16 cellular contexts compared by ENCODE assay signal in the genomic region with DNA sequence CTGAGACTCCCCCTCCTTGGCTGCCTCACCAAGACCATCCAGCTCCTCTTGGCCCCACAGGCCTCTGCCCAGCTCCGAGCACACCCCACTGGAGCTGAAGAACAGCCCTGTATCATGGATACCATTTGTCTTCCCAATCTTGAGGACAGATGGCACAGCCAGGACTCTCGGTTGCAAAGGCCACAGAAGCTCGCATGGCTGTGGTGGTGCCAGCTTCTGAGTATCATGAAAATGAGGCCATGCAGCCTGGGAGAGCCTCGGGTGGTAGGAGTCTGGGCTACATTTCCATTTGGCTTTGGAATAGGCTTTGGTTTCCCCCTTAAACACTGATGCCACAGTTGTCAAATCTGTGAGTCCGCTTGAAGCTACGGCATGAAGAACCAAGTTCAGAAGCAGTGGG.
"Had no signal": no experiment of that assay in that cellular context is flagged by ENCODE, and none has a peak within 500 bp of the region (broad histone marks: within the 10 kb centered on the region; RNA-seq: fewer than 3 reads in every experiment).

No MANE protein-coding gene starts in this region.

- H3K4me3 Mint-ChIP-seq: effector memory CD8-positive, alpha-beta T cell; natural killer cell; stimulated activated memory B cell treated with anti-CD40 and anti-IgM and Interleukin-4, amounts not matched to agents 10 μg/mL and 1 μg/mL and 100 μg/mL, for 72 hours; stimulated activated naive CD8-positive, alpha-beta T cell treated with anti-CD3 and anti-CD28 coated beads, Interleukin-15, Interleukin-2, amounts not matched to agents 100 ng/mL and 50 ng/mL, for 24 hours had no signal

- H3K27ac Mint-ChIP-seq: effector memory CD8-positive, alpha-beta T cell; natural killer cell; progenitor cell of endocrine pancreas; stimulated activated memory B cell treated with anti-CD40 and anti-IgM and Interleukin-4, amounts not matched to agents 10 μg/mL and 1 μg/mL and 100 μg/mL, for 72 hours; stimulated activated naive CD8-positive, alpha-beta T cell treated with anti-CD3 and anti-CD28 coated beads, Interleukin-15, Interleukin-2, amounts not matched to agents 100 ng/mL and 50 ng/mL, for 24 hours had no signal

- H3K27me3 ChIP-seq: pancreas, uterus had no signal

- H3K4me1 ChIP-seq: colonic mucosa, pancreas, upper lobe of right lung, uterus had no signal

- H3K4me1 Mint-ChIP-seq: natural killer cell had no signal

- H3K27ac ChIP-seq: colonic mucosa, lower lobe of right lung, pancreas, transverse colon, upper lobe of right lung, uterus had no signal

- H3K4me3 ChIP-seq: colonic mucosa, smooth muscle cell, upper lobe of right lung, uterus had no signal

- DNase-seq: cerebellar nuclear complex; colonic mucosa; effector memory CD8-positive, alpha-beta T cell; left ventricle myocardium superior; lower lobe of right lung; natural killer cell; occipital lobe; pancreas; transverse colon; upper lobe of right lung; uterus had no signal

- ATAC-seq: left ventricle myocardium superior, sciatic nerve had no signal

- H3K9me3 ChIP-seq: colonic mucosa, lower lobe of right lung, pancreas, transverse colon, upper lobe of right lung, uterus had no signal

- H3K36me3 ChIP-seq: colonic mucosa, lower lobe of right lung, pancreas, transverse colon, upper lobe of right lung, uterus had no signal

- H3K36me3 Mint-ChIP-seq: natural killer cell; stimulated activated memory B cell treated with anti-CD40 and anti-IgM and Interleukin-4, amounts not matched to agents 10 μg/mL and 1 μg/mL and 100 μg/mL, for 72 hours had no signal

- H3K9me3 Mint-ChIP-seq: effector memory CD8-positive, alpha-beta T cell; natural killer cell; stimulated activated memory B cell treated with anti-CD40 and anti-IgM and Interleukin-4, amounts not matched to agents 10 μg/mL and 1 μg/mL and 100 μg/mL, for 72 hours; stimulated activated naive CD8-positive, alpha-beta T cell treated with anti-CD3 and anti-CD28 coated beads, Interleukin-15, Interleukin-2, amounts not matched to agents 100 ng/mL and 50 ng/mL, for 24 hours had no signal
